In the genomic region with DNA sequence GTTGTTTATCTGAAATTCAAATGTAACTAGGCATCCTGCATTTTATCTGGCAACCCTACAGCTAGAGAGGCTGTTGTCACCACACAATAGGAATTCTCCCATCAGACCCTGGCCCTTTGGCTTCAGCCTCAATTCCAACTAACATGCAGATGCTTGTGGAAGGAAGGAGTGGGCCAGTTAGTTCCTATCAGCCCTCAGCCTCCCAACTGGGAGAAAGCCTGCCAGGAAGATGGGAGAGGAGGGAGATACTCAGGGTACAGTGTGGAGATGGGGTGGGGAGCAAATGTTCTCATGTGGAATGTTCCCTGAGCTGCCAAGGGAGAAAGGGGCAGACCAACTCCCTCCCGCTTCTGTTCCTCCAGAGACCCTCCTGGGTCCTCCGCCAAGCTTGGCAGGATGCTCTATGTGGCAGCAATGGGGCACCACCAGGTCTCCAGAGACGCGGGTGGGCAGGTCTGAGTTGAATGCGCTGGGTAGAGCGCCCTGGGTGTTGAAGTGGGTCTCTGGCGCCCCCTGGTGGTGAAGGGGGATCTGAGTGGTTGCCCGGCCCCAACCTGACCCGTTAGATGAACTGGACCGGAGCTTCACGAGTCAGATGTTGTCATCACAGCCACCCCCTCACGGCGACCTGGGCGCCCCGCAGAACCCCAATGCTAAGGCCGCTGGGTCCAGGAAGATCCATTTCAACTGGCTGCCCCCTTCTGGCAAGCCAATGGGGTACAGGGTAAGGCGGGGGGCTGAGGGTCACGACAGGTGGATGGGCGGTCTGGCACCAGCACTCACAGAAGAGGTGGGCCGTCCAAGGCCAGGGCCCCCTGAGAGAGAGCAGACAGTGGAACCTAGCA, we compare ENCODE assay signal across 8 cellular contexts.
DNase-seq lines count a peak whose midpoint lies in the region; ATAC-seq lines count a peak whose summit lies in the region.

No MANE protein-coding gene starts in this region.

- no peaks in the 10 kb centered on the region for H4K20me1 ChIP-seq in BLaER1

- no peaks in the 10 kb centered on the region for H3K36me3 ChIP-seq in BLaER1

- H3K4me2 ChIP-seq in BLaER1 = peak overlapping the region; percentile 68

- H3K27me3 ChIP-seq in BLaER1 = no peaks in the 10 kb centered on the region

- H3K27ac ChIP-seq in BLaER1 = no peak overlapping the region

- no peaks in the 10 kb centered on the region for H3K9me3 ChIP-seq in BLaER1

- no peak overlapping the region for H3K4me3 ChIP-seq in BLaER1

- no peak for ATAC-seq in GM21423 (IDR thresholded peaks at IDR 0.05; ENCODE audit: unreplicated experiment)

- DNase-seq in HCEC 1CT (peak; percentile 55), NCI-H510A treated with DMSO at 0.1 percent for 48 hours (lab: John Stamatoyannopoulos, UW) (peak; percentile 43), cerebellar cortex (ENCODE audit: low spot score) (peak; percentile 81), left kidney (ENCODE audit: low read depth, low spot score) (peak; percentile 88)
- DNase-seq in activated CD4-positive, alpha-beta T cell treated with anti-CD3 and anti-CD28 coated beads for 24 hours (ENCODE audit: low read depth in 2 of 2) = peak; percentile 88 to 90
- peak; percentile 80 for DNase-seq in stimulated activated CD4-positive, alpha-beta T cell treated with anti-CD3 and anti-CD28 coated beads, Interleukin-2, amount 100 ng/mL, for 4 hours (ENCODE audit: low read depth)

- H3K4me1 ChIP-seq in BLaER1 = peaks cover 48% of the 10 kb centered on the region

- H3K9ac ChIP-seq in BLaER1 = no peak overlapping the region
